Comparison of ENCODE assay signal across 19 cellular contexts in genomic region chr4:113125418-113125817, GRCh38.
DNase-seq lines count a peak whose midpoint lies in the region; ATAC-seq, FAIRE-seq and TF ChIP-seq lines count a peak whose summit lies in the region.
"Had no signal": no experiment of that assay in that cellular context is flagged by ENCODE, and none has a peak within 500 bp of the region (broad histone marks: within the 10 kb centered on the region; RNA-seq: fewer than 3 reads in every experiment).

No MANE protein-coding gene starts in this region.

- TF ChIP-seq POLR2A in GM12891 (IDR thresholded peaks at IDR 0.05; ENCODE audit: low read depth, low read length): no peak

- no peaks in the 10 kb centered on the region for H4K20me1 ChIP-seq in Loucy (ENCODE audit: insufficient read depth, low read length, poor library complexity, severe bottlenecking)
- no peaks in the 10 kb centered on the region for H4K20me1 ChIP-seq in Karpas-422 (ENCODE audit: insufficient read depth, low read depth, low read length)
- H4K20me1 ChIP-seq: BLaER1 had no signal

- FAIRE-seq in pancreas (lab: Jason Lieb, UNC): no peak
- no peak for FAIRE-seq in GM12891 (lab: Jason Lieb, UNC)
- FAIRE-seq: HepG2 had no signal

- H3K4me1 ChIP-seq in HEK293 (ENCODE audit: control insufficient read depth, insufficient read depth, low read length) (peaks cover 10% of the 10 kb centered on the region), Loucy (ENCODE audit: insufficient read depth, low read length, poor library complexity, severe bottlenecking) (peaks cover 6% of the 10 kb centered on the region), pancreas (no peaks in the 10 kb centered on the region), Karpas-422 (ENCODE audit: low read length) (no peaks in the 10 kb centered on the region)
- H3K4me1 ChIP-seq: BLaER1 had no signal

- H3K27ac Mint-ChIP-seq in WTC11: peak overlapping the region; percentile 85; the same call in 1 of the 2 replicates
- H3K27ac Mint-ChIP-seq: CD14-positive monocyte; CD4-positive, alpha-beta memory T cell; HFFc6; IgD-negative memory B cell had no signal

- no peaks in the 10 kb centered on the region for H3K79me2 ChIP-seq in Loucy (ENCODE audit: insufficient read depth, low read length)
- H3K79me2 ChIP-seq in Karpas-422 (ENCODE audit: low read length): no peaks in the 10 kb centered on the region

- intact Hi-C loops in pancreas (cut with DNase I): no loop called here

- CTCF ChIA-PET in HEK293 (lab: Yijun Ruan, JAX): no interaction called here
- CTCF ChIA-PET in WTC11 (lab: Charles Lee): interaction anchor here (0.6 kb wide), 1 partner anchor 29 kb away, joined by 3 read pairs; no protein-coding TSS in a partner anchor

- no peaks in the 10 kb centered on the region for H3K27me3 Mint-ChIP-seq in WTC11 (ENCODE audit: low read depth)
- H3K27me3 Mint-ChIP-seq: IgD-negative memory B cell had no signal

- POLR2A ChIA-PET in HEK293 (lab: Yijun Ruan, JAX) (no interaction called here), WTC11 (lab: Charles Lee) (no interaction called here)

- no peaks in the 10 kb centered on the region for H3F3A ChIP-seq in Loucy (ENCODE audit: low read depth)

- no peaks in the 10 kb centered on the region for H3K36me3 Mint-ChIP-seq in WTC11
- H3K36me3 Mint-ChIP-seq: CD14-positive monocyte; CD4-positive, alpha-beta memory T cell had no signal

- no peaks in the 10 kb centered on the region for H3K4me1 Mint-ChIP-seq in WTC11
- H3K4me1 Mint-ChIP-seq: CD14-positive monocyte; CD4-positive, alpha-beta memory T cell; IgD-negative memory B cell had no signal

- H3K9me3 ChIP-seq in HEK293 (ENCODE audit: control insufficient read depth, insufficient read depth, low read depth, low read length) (no peaks in the 10 kb centered on the region), Loucy (ENCODE audit: insufficient read depth, low read depth, low read length) (no peaks in the 10 kb centered on the region), pancreas (no peaks in the 10 kb centered on the region), Karpas-422 (ENCODE audit: low read length) (no peaks in the 10 kb centered on the region)
- H3K9me3 ChIP-seq: BLaER1 had no signal

- WGBS in pancreas, 2 donors: 82 to 90% methylated on average over 1 of the region's 1 CpG

- H3K4me2 ChIP-seq in Loucy (ENCODE audit: low read depth, low read length, poor library complexity, severe bottlenecking) (peak overlapping the region; percentile 6), Karpas-422 (ENCODE audit: low read depth, low read length, poor library complexity, severe bottlenecking) (no peak overlapping the region)
- H3K4me2 ChIP-seq: BLaER1 had no signal

- H3K4me3 ChIP-seq in HEK293 (ENCODE audit: low read depth, low read length): no peak overlapping the region
- H3K4me3 ChIP-seq in Loucy (ENCODE audit: low read length, poor library complexity, severe bottlenecking): no peak overlapping the region
- no peak overlapping the region for H3K4me3 ChIP-seq in pancreas
- H3K4me3 ChIP-seq in Karpas-422 (ENCODE audit: low read length): no peak overlapping the region
- H3K4me3 ChIP-seq: BLaER1, GM23248 had no signal

- H3K9ac ChIP-seq in Loucy (ENCODE audit: low read depth, low read length, poor library complexity, severe bottlenecking) (no peak overlapping the region), Karpas-422 (ENCODE audit: low read length) (no peak overlapping the region)
- H3K9ac ChIP-seq: BLaER1, GM23248 had no signal

- H3K27ac ChIP-seq in HEK293 (ENCODE audit: extremely low read depth, low read depth, low read length) (no peak overlapping the region), pancreas (no peak overlapping the region), Karpas-422 (ENCODE audit: low read length) (no peak overlapping the region)
- H3K27ac ChIP-seq: BLaER1, GM23248 had no signal

- H3K36me3 ChIP-seq in HEK293 (ENCODE audit: control insufficient read depth in 2 of 2, insufficient read depth in 1 of 2, low read length in 2 of 2): no peaks in the 10 kb centered on the region
- no peaks in the 10 kb centered on the region for H3K36me3 ChIP-seq in Loucy (ENCODE audit: insufficient read depth, low read length)
- H3K36me3 ChIP-seq in pancreas: no peaks in the 10 kb centered on the region
- H3K36me3 ChIP-seq in Karpas-422 (ENCODE audit: insufficient read depth, low read length): no peaks in the 10 kb centered on the region
- H3K36me3 ChIP-seq: BLaER1 had no signal

- DNase-seq in WTC11 (ENCODE audit: low spot score) (no peak), pancreas (no peak), Karpas-422 (no peak), GM12891 (ENCODE audit: insufficient read length, low spot score) (no peak)
- DNase-seq: CD4-positive, alpha-beta memory T cell; DMS153; DMS79; GDM1; GM23248; HCEC 1CT; HFFc6; KBM-7 had no signal

- TF ChIP-seq CTCF in HEK293 (tag by site-specific recombination; IDR thresholded peaks at IDR 0.05) (no peak), Loucy (conservative IDR thresholded peaks at IDR 0.05; ENCODE audit: low read length) (no peak), WTC11 (IDR thresholded peaks at IDR 0.05) (no peak), pancreas (IDR thresholded peaks at IDR 0.05) (no peak)

- no peak overlapping the region for H3K4me3 Mint-ChIP-seq in WTC11
- H3K4me3 Mint-ChIP-seq: CD14-positive monocyte; CD4-positive, alpha-beta memory T cell; HFFc6; IgD-negative memory B cell had no signal

- no peak for ATAC-seq in WTC11
- ATAC-seq in GM19395 (IDR thresholded peaks at IDR 0.05; ENCODE audit: unreplicated experiment): no peak
- no peak for ATAC-seq in pancreas
- ATAC-seq: HepG2 had no signal

- H3K27me3 ChIP-seq in Loucy (ENCODE audit: insufficient read depth, low read length, poor library complexity, severe bottlenecking) (no peaks in the 10 kb centered on the region), pancreas (no peaks in the 10 kb centered on the region), Karpas-422 (ENCODE audit: low read length) (no peaks in the 10 kb centered on the region)
- H3K27me3 ChIP-seq: BLaER1 had no signal

- no peaks in the 10 kb centered on the region for H3K9me3 Mint-ChIP-seq in WTC11
- H3K9me3 Mint-ChIP-seq: CD14-positive monocyte, HFFc6, IgD-negative memory B cell had no signal

- H3K9me2 ChIP-seq in Loucy (replicated peaks; ENCODE audit: low read depth, low read length): no peaks in the 10 kb centered on the region
- no peaks in the 10 kb centered on the region for H3K9me2 ChIP-seq in Karpas-422 (replicated peaks; ENCODE audit: insufficient read depth, low read length)

- no peak overlapping the region for H2AFZ ChIP-seq in Loucy (ENCODE audit: low read length)
- H2AFZ ChIP-seq in Karpas-422 (ENCODE audit: low read length): no peak overlapping the region
- H2AFZ ChIP-seq: GM23248 had no signal

TF ChIP-seq in HEK293, 187 proteins besides CTCF, POLR2A, EP300 and RAD21 (continues in another document):
- no peak for TF ChIP-seq ZIC2 (tag by site-specific recombination; IDR thresholded peaks at IDR 0.05)
- TF ChIP-seq IKZF3 (tag by site-specific recombination; IDR thresholded peaks at IDR 0.05): no peak
- TF ChIP-seq ZNF571 (tag by site-specific recombination; IDR thresholded peaks at IDR 0.05): no peak
- TF ChIP-seq OSR2 (tag by site-specific recombination; IDR thresholded peaks at IDR 0.05): peak; percentile 67; the same call in 1 of the 2 replicates

TF ChIP-seq in WTC11, 78 proteins besides CTCF, POLR2A, EP300 and RAD21:
- TF ChIP-seq TEAD1 (CRISPR knock-in tag; IDR thresholded peaks at IDR 0.05) (no peak), FOXK1 (CRISPR knock-in tag; IDR thresholded peaks at IDR 0.05) (no peak)

TF ChIP-seq in GM12891, 5 proteins besides CTCF, POLR2A, EP300 and RAD21:
- TF ChIP-seq SPI1 (IDR thresholded peaks at IDR 0.05; ENCODE audit: low read depth, low read length) (no peak), TAF1 (IDR thresholded peaks at IDR 0.05; ENCODE audit: low read depth, low read length) (no peak), POLR2AphosphoS5 (IDR thresholded peaks at IDR 0.05; ENCODE audit: low read depth, low read length) (no peak), PAX5 (IDR thresholded peaks at IDR 0.05; ENCODE audit: insufficient read depth, low read length, severe bottlenecking) (no peak), POU2F2 (IDR thresholded peaks at IDR 0.05; ENCODE audit: low read depth, low read length) (no peak)
